In the genomic region with DNA sequence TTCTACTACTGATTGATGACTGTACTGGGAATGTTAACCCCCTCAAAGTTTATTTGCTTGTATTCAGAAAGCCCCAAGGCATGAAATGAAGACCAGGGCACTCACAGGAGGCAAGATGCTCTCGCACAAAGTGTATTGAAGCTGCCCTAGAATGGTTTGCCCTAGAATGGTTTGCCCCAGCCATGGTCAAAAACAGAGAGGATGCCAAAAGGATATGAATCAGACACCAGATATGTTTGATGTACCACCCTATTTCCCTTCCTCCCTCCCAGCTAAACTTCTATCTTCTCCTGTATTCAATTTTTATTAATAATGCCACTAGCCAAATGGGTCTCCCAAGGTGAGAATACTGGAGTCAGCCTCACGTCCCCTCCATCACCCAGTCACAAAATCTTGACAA, we compare ENCODE assay signal across 18 cellular contexts.
"Had no signal": no experiment of that assay in that cellular context is flagged by ENCODE, and none has a peak within 500 bp of the region (broad histone marks: within the 10 kb centered on the region; RNA-seq: fewer than 3 reads in every experiment).

No MANE protein-coding gene starts in this region.

- H3K36me3 Mint-ChIP-seq: activated naive CD4-positive, alpha-beta T cell treated with anti-CD3 and anti-CD28 coated beads, Interleukin-2, amount 50 U/mL, for 24 hours; type B pancreatic cell had no signal

- H3K9me3 Mint-ChIP-seq: activated B cell treated with CpG ODN at 0.5 μM for 24 hours; activated CD4-positive, alpha-beta T cell treated with anti-CD3 and anti-CD28 coated beads, Interleukin-2, amount 10 ng/mL, durations not matched to agents 24 days and 14 days; activated naive CD4-positive, alpha-beta T cell treated with anti-CD3 and anti-CD28 coated beads, Interleukin-2, amount 50 U/mL, for 24 hours; central memory CD8-positive, alpha-beta T cell; nephron; type B pancreatic cell had no signal

- H3K27me3 ChIP-seq: foreskin keratinocyte had no signal

- DNase-seq: activated B cell treated with CpG ODN at 0.5 μM for 24 hours; activated CD4-positive, alpha-beta T cell treated with anti-CD3 and anti-CD28 coated beads, Interleukin-2, amount 10 ng/mL, durations not matched to agents 24 days and 14 days; activated CD8-positive, alpha-beta memory T cell treated with anti-CD3 and anti-CD28 coated beads for 24 hours; cortex of kidney; effector memory CD8-positive, alpha-beta T cell; left colon; mesenchymal stem cell; stimulated activated CD4-positive, alpha-beta T cell treated with anti-CD3 and anti-CD28 coated beads, Interleukin-12 subunit alpha, Interleukin-12 subunit beta, amount 100 ng/mL, for 4 hours; stimulated activated naive CD4-positive, alpha-beta T cell; substantia nigra; T-helper 17 cell had no signal

- H3K27ac ChIP-seq: foreskin keratinocyte had no signal

- H3K4me3 Mint-ChIP-seq: activated B cell treated with CpG ODN at 0.5 μM for 24 hours; activated CD4-positive, alpha-beta T cell treated with anti-CD3 and anti-CD28 coated beads, Interleukin-2, amount 10 ng/mL, durations not matched to agents 24 days and 14 days; activated naive CD4-positive, alpha-beta T cell treated with anti-CD3 and anti-CD28 coated beads, Interleukin-2, amount 50 U/mL, for 24 hours; activated T-helper 17 cell treated with anti-CD3 and anti-CD28 coated beads, Interleukin-2, amount 50 U/mL, for 72 hours; central memory CD8-positive, alpha-beta T cell; effector memory CD8-positive, alpha-beta T cell; nephron; T-helper 17 cell; type B pancreatic cell had no signal

- ATAC-seq: activated T-helper 17 cell treated with anti-CD3 and anti-CD28 coated beads, Interleukin-2, amount 50 U/mL, for 72 hours; effector memory CD8-positive, alpha-beta T cell; foreskin keratinocyte; left colon; sciatic nerve; T-helper 17 cell had no signal

- H3K4me1 Mint-ChIP-seq: activated B cell treated with CpG ODN at 0.5 μM for 24 hours; activated CD4-positive, alpha-beta T cell treated with anti-CD3 and anti-CD28 coated beads, Interleukin-2, amount 10 ng/mL, durations not matched to agents 24 days and 14 days; activated naive CD4-positive, alpha-beta T cell treated with anti-CD3 and anti-CD28 coated beads, Interleukin-2, amount 50 U/mL, for 24 hours; activated T-helper 17 cell treated with anti-CD3 and anti-CD28 coated beads, Interleukin-2, amount 50 U/mL, for 72 hours; central memory CD8-positive, alpha-beta T cell; nephron; T-helper 17 cell had no signal

- H3K27ac Mint-ChIP-seq: activated B cell treated with CpG ODN at 0.5 μM for 24 hours; activated CD4-positive, alpha-beta T cell treated with anti-CD3 and anti-CD28 coated beads, Interleukin-2, amount 10 ng/mL, durations not matched to agents 24 days and 14 days; activated naive CD4-positive, alpha-beta T cell treated with anti-CD3 and anti-CD28 coated beads, Interleukin-2, amount 50 U/mL, for 24 hours; activated T-helper 17 cell treated with anti-CD3 and anti-CD28 coated beads, Interleukin-2, amount 50 U/mL, for 72 hours; effector memory CD8-positive, alpha-beta T cell; nephron; T-helper 17 cell; type B pancreatic cell had no signal
